ENCODE assay signal across 8 cellular contexts in genomic region chr10:46565591-46566332, GRCh38. TPM values are rescaled to one million over a fixed set of nuclear protein-coding genes. Genes with fewer than 3 reads are reported as not detected.
DNase-seq lines count a peak whose midpoint lies in the region; ATAC-seq and TF ChIP-seq lines count a peak whose summit lies in the region.
"Not testable (repeated sequence)": the region's sequence is repeated elsewhere in the genome, so short reads cannot be mapped to it uniquely, and the experiment has no call there.

No MANE protein-coding gene starts in this region.

- not testable (repeated sequence) for H3K9me3 Mint-ChIP-seq in CD14-positive monocyte; activated CD4-positive, alpha-beta T cell treated with anti-CD3 and anti-CD28 coated beads, Interleukin-2, amount 10 ng/mL, durations not matched to agents 24 days and 14 days

- H3K4me3 Mint-ChIP-seq in CD14-positive monocyte; activated CD4-positive, alpha-beta T cell treated with anti-CD3 and anti-CD28 coated beads, Interleukin-2, amount 10 ng/mL, durations not matched to agents 24 days and 14 days: not testable (repeated sequence)

- not testable (repeated sequence) for H3K27me3 Mint-ChIP-seq in CD14-positive monocyte (ENCODE audit: low read depth in 3 of 3); activated CD4-positive, alpha-beta T cell treated with anti-CD3 and anti-CD28 coated beads, Interleukin-2, amount 10 ng/mL, durations not matched to agents 24 days and 14 days

- intact Hi-C loops in CD14-positive monocyte (cut with micrococcal nuclease); activated CD4-positive, alpha-beta T cell treated with anti-CD3 and anti-CD28 coated beads, Interleukin-2, amount 10 ng/mL, durations not matched to agents 24 days and 14 days (cut with micrococcal nuclease): not testable (repeated sequence)

- H3K27ac Mint-ChIP-seq in CD14-positive monocyte; activated CD4-positive, alpha-beta T cell treated with anti-CD3 and anti-CD28 coated beads, Interleukin-2, amount 10 ng/mL, durations not matched to agents 24 days and 14 days: not testable (repeated sequence)

- not testable (repeated sequence) for H3K4me3 ChIP-seq in choroid plexus epithelial cell (ENCODE audit: low read depth, low read length)

- not testable (repeated sequence) for H3K4me1 Mint-ChIP-seq in CD14-positive monocyte; activated CD4-positive, alpha-beta T cell treated with anti-CD3 and anti-CD28 coated beads, Interleukin-2, amount 10 ng/mL, durations not matched to agents 24 days and 14 days

- peak; percentile 85 for ATAC-seq in GM19324 (IDR thresholded peaks at IDR 0.05; ENCODE audit: low FRiP score, unreplicated experiment)
- peak; percentile 87 for ATAC-seq in HG03460 (IDR thresholded peaks at IDR 0.05; ENCODE audit: unreplicated experiment)

- TF ChIP-seq CTCF in CD14-positive monocyte (IDR thresholded peaks at IDR 0.05) (peak; percentile 51), choroid plexus epithelial cell (conservative IDR thresholded peaks at IDR 0.05; ENCODE audit: low read depth, low read length) (peak; percentile 76)

- peak; percentile 48 for DNase-seq in CD14-positive monocyte (ENCODE audit: low spot score)
- peak; percentile 10 for DNase-seq in NCI-H748 treated with DMSO at 0.1 percent for 48 hours (lab: John Stamatoyannopoulos, UW)
- peak; percentile 84 for DNase-seq in activated CD4-positive, alpha-beta T cell treated with anti-CD3 and anti-CD28 coated beads, Interleukin-2, amount 10 ng/mL, durations not matched to agents 24 days and 14 days
- peak; percentile 89 for DNase-seq in choroid plexus epithelial cell (ENCODE audit: low read depth)
- DNase-seq in left kidney (ENCODE audit: low read depth, low spot score): peak; percentile 86
- DNase-seq in stimulated activated CD4-positive, alpha-beta T cell treated with anti-CD3 and anti-CD28 coated beads, Interleukin-12 subunit alpha, Interleukin-12 subunit beta, amount 100 ng/mL, for 48 hours (ENCODE audit: low read depth in 2 of 3, low spot score in 1 of 3): peak; percentile 25 to 46 (median 38)

- not testable (repeated sequence) for H3K36me3 Mint-ChIP-seq in CD14-positive monocyte; activated CD4-positive, alpha-beta T cell treated with anti-CD3 and anti-CD28 coated beads, Interleukin-2, amount 10 ng/mL, durations not matched to agents 24 days and 14 days (ENCODE audit: low read depth)

RNA-seq across cellular contexts. Expression of gene GPRIN2, which starts 9.3 kb away (rescaled TPM):
- not detected for polyA plus RNA-seq in CD14-positive monocyte
- total RNA-seq in activated CD4-positive, alpha-beta T cell treated with anti-CD3 and anti-CD28 coated beads, Interleukin-2, amount 10 ng/mL, durations not matched to agents 24 days and 14 days: not detected in 2 replicates

RNA-seq across cellular contexts. Expression of gene SYT15, which starts 13.2 kb away (rescaled TPM):
- under 1 TPM in 1 of 2 donors, not detected in 1; 0.23 TPM for polyA plus RNA-seq in CD14-positive monocyte
- total RNA-seq in activated CD4-positive, alpha-beta T cell treated with anti-CD3 and anti-CD28 coated beads, Interleukin-2, amount 10 ng/mL, durations not matched to agents 24 days and 14 days: 1.3 and 1.8 TPM in 2 replicates

Comparison
In these comparisons a context has a peak if more than half of its experiments do, and no peak if none do; other contexts are left out.
1. DNase-seq: peak in every context shown above with its lines; median percentile 89 in choroid plexus epithelial cell; 86 in left kidney; 84 in activated CD4-positive, alpha-beta T cell treated with anti-CD3 and anti-CD28 coated beads, Interleukin-2, amount 10 ng/mL, durations not matched to agents 24 days and 14 days; 48 in CD14-positive monocyte; 38 in stimulated activated CD4-positive, alpha-beta T cell treated with anti-CD3 and anti-CD28 coated beads, Interleukin-12 subunit alpha, Interleukin-12 subunit beta, amount 100 ng/mL, for 48 hours; 10 in NCI-H748 treated with DMSO at 0.1 percent for 48 hours.